ENCODE assay signal across 27 cellular contexts in the genomic region with DNA sequence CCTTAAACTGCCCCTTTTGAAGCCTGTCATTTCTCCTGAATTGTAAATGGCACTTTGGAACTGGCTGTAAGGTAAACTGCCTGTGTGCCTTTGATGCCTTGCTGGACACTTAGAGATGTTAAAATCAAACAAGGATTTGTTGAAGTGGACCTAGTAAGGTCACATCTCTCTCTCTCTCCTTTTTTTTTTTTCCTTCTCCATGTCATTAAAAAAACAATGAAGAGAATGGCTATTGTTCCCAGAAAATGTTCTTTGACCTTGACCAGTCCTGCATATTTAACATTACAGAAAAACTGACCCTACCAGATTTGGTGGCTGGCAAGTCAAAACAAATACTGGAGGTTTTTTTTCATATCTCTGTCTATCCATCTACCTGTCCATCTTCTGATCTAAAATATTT. TPM values are rescaled to one million over a fixed set of nuclear protein-coding genes. Genes with fewer than 3 reads are reported as not detected.
DNase-seq lines count a peak whose midpoint lies in the region; ATAC-seq, FAIRE-seq and TF ChIP-seq lines count a peak whose summit lies in the region.
"Had no signal": no experiment of that assay in that cellular context is flagged by ENCODE, and none has a peak within 500 bp of the region (broad histone marks: within the 10 kb centered on the region; RNA-seq: fewer than 3 reads in every experiment).

No MANE protein-coding gene starts in this region.

- dilution Hi-C loops in IMR-90 (cut with HindIII; ENCODE audit: low sequenced_read_pairs, unreplicated experiment): no loop called here

- H3K23ac ChIP-seq in IMR-90 (ENCODE audit: low read depth, low read length): peak overlapping the region; percentile 95

- peaks cover 3% of the 10 kb centered on the region for H3K9me1 ChIP-seq in IMR-90 (ENCODE audit: insufficient read depth, low read length)

- H2AK9ac ChIP-seq in IMR-90 (replicated peaks; ENCODE audit: low read depth, low read length, poor library complexity): no peak overlapping the region

- H2AK5ac ChIP-seq in IMR-90 (ENCODE audit: low read depth, low read length): peak overlapping the region; percentile 57; the same call in 1 of the 2 replicates

- BruUV-seq in IMR-90 (replicated peaks; lab: Mats Ljungman, UMichigan): no TSS peak

- peak overlapping the region; percentile 91 for H3K18ac ChIP-seq in IMR-90 (ENCODE audit: low read depth, low read length)

- no peak for ATAC-seq in IMR-90 (ENCODE audit: low read depth)
- ATAC-seq: heart right ventricle; psoas muscle; stimulated activated effector memory CD8-positive, alpha-beta T cell treated with anti-CD3 and anti-CD28 coated beads, Interleukin-12 subunit alpha, Interleukin-12 subunit beta, amount 100 ng/mL, for 72 hours had no signal

- H3K9ac ChIP-seq in IMR-90 (ENCODE audit: low read depth, low read length) (peak overlapping the region; percentile 57; the same call in 1 of the 2 replicates), fibroblast of lung (ENCODE audit: insufficient read depth, low read length) (no peak overlapping the region)
- H3K9ac ChIP-seq: neural progenitor cell had no signal

- TF ChIP-seq CTCF in AG10803 (conservative IDR thresholded peaks at IDR 0.05; ENCODE audit: low read length) (no peak), IMR-90 (conservative IDR thresholded peaks at IDR 0.05; ENCODE audit: low read depth, low read length) (no peak), fibroblast of lung (conservative IDR thresholded peaks at IDR 0.05 in 1 of 2, IDR thresholded peaks at IDR 0.05 in 1 of 2; ENCODE audit: low read depth in 1 of 2, low read length in 2 of 2) (no peak), osteocyte (IDR thresholded peaks at IDR 0.05) (no peak)

- H3K56ac ChIP-seq in IMR-90 (ENCODE audit: extremely low read depth, insufficient read depth, low read length): peak overlapping the region; percentile 70

- peak overlapping the region; percentile 88 for H3K27ac Mint-ChIP-seq in osteocyte (ENCODE audit: unreplicated experiment)
- H3K27ac Mint-ChIP-seq: activated CD4-positive, alpha-beta memory T cell treated with anti-CD3 and anti-CD28 coated beads for 36 hours; activated naive CD8-positive, alpha-beta T cell; activated T-helper 2 cell treated with anti-CD3 and anti-CD28 coated beads, Interferon-gamma antibody, Interleukin-2, Interleukin-4, amounts not matched to agents 10 μg/mL and 5 μg/mL and 100 μg/mL, durations not matched to agents 14 hours and 24 hours and 36 hours; neural progenitor cell; stimulated activated effector memory CD8-positive, alpha-beta T cell treated with anti-CD3 and anti-CD28 coated beads, Interleukin-12 subunit alpha, Interleukin-12 subunit beta, amount 100 ng/mL, for 72 hours had no signal

- TF ChIP-seq POLR2A in IMR-90 (IDR thresholded peaks at IDR 0.05; ENCODE audit: low read depth, low read length): no peak
- no peak for TF ChIP-seq POLR2A in H54 (IDR thresholded peaks at IDR 0.05; ENCODE audit: low read depth, low read length)

- H2BK15ac ChIP-seq in IMR-90 (ENCODE audit: low read depth, low read length): peak overlapping the region; percentile 89; the same call in 2 of the 3 replicates

- peaks cover 46% of the 10 kb centered on the region for H3K4me1 Mint-ChIP-seq in osteocyte (ENCODE audit: unreplicated experiment)

- no peaks in the 10 kb centered on the region for H3K9me3 Mint-ChIP-seq in osteocyte (ENCODE audit: unreplicated experiment)
- H3K9me3 Mint-ChIP-seq: activated CD4-positive, alpha-beta memory T cell treated with anti-CD3 and anti-CD28 coated beads for 36 hours; activated T-helper 2 cell treated with anti-CD3 and anti-CD28 coated beads, Interferon-gamma antibody, Interleukin-2, Interleukin-4, amounts not matched to agents 10 μg/mL and 5 μg/mL and 100 μg/mL, durations not matched to agents 14 hours and 24 hours and 36 hours; central memory CD8-positive, alpha-beta T cell; neural progenitor cell; stimulated activated effector memory CD8-positive, alpha-beta T cell treated with anti-CD3 and anti-CD28 coated beads, Interleukin-12 subunit alpha, Interleukin-12 subunit beta, amount 100 ng/mL, for 72 hours had no signal

- H3K79me1 ChIP-seq in IMR-90 (ENCODE audit: low read depth in 1 of 2, low read length in 2 of 2): peaks cover 3 to 16% of the 10 kb centered on the region in 2 experiments; a peak in 3 of 4 replicates

- peak overlapping the region; percentile 95 for H2BK5ac ChIP-seq in IMR-90 (ENCODE audit: low read depth, low read length, poor library complexity, severe bottlenecking)

- H4K8ac ChIP-seq in IMR-90 (ENCODE audit: low read depth in 2 of 2, low read length in 2 of 2): peak overlapping the region; percentile 41 to 87; a peak in 3 of 4 replicates

- in situ Hi-C loops in IMR-90 (cut with MboI; ENCODE audit: low sequenced_read_pairs): no loop called here

- H3K4ac ChIP-seq in IMR-90 (ENCODE audit: low read depth, low read length): peak overlapping the region; percentile 91

- H3K27me3 ChIP-seq in IMR-90 (ENCODE audit: control insufficient read depth, insufficient read depth, low read length) (no peaks in the 10 kb centered on the region), fibroblast of lung (ENCODE audit: control insufficient read depth, insufficient read depth, low read length) (no peaks in the 10 kb centered on the region)
- H3K27me3 ChIP-seq: ascending aorta, neural progenitor cell, suprapubic skin had no signal

- H3K4me1 ChIP-seq in IMR-90 (ENCODE audit: control insufficient read depth, insufficient read depth, low read length) (peaks cover 6% of the 10 kb centered on the region), fibroblast of lung (ENCODE audit: control insufficient read depth, extremely low read depth, insufficient read depth, low read length) (peaks cover 7% of the 10 kb centered on the region)

- no peaks in the 10 kb centered on the region for H3K36me3 ChIP-seq in IMR-90 (ENCODE audit: control insufficient read depth, insufficient read depth, low read length)
- H3K36me3 ChIP-seq in fibroblast of lung (ENCODE audit: control insufficient read depth, insufficient read depth, low read length): no peaks in the 10 kb centered on the region
- H3K36me3 ChIP-seq: ascending aorta, heart right ventricle, neural progenitor cell, suprapubic skin had no signal

- intact Hi-C loops in IMR-90 (cut with micrococcal nuclease): no loop called here

- TF ChIP-seq RAD21 in IMR-90 (IDR thresholded peaks at IDR 0.05; ENCODE audit: low read length): no peak

- peak overlapping the region; percentile 3; the same call in 1 of the 2 replicates for H3K4me3 ChIP-seq in AG10803 (ENCODE audit: low read length)
- no peak overlapping the region for H3K4me3 ChIP-seq in IMR-90 (ENCODE audit: insufficient read depth, low read depth, low read length)
- H3K4me3 ChIP-seq in fibroblast of lung (replicated peaks in 1 of 4; ENCODE audit: control extremely low read depth in 1 of 4, insufficient read depth in 1 of 4, low read depth in 3 of 4, low read length in 4 of 4): no peak overlapping the region
- H3K4me3 ChIP-seq: ascending aorta, heart right ventricle, neural progenitor cell, psoas muscle, skin epidermis, suprapubic skin had no signal

- DNase-seq in AG10803 (ENCODE audit: low read depth) (no peak), IMR-90 (no peak), fibroblast of lung (ENCODE audit: low read depth in 2 of 2) (no peak), osteocyte (ENCODE audit: extremely low spot score, unreplicated experiment) (no peak), activated gamma-delta T cell (lab: John Stamatoyannopoulos, UW) (no peak), Ammon's horn (ENCODE audit: low spot score) (no peak), H54 (ENCODE audit: insufficient read length, low spot score) (no peak), GM19239 (ENCODE audit: insufficient read length, low spot score) (no peak)
- DNase-seq: activated CD4-positive, alpha-beta memory T cell treated with anti-CD3 and anti-CD28 coated beads for 36 hours; activated CD4-positive, CD25-positive, alpha-beta regulatory T cell; C1 segment of cervical spinal cord; heart right ventricle; midbrain; NCI-H1417; NCI-H774; psoas muscle; stimulated activated CD4-positive, alpha-beta T cell treated with anti-CD3 and anti-CD28 coated beads, Interleukin-2, amount 100 ng/mL, for 24 hours had no signal

- H2AFZ ChIP-seq in IMR-90 (replicated peaks; ENCODE audit: low read length, poor library complexity): no peak overlapping the region
- peak overlapping the region; percentile 72 for H2AFZ ChIP-seq in fibroblast of lung (ENCODE audit: low read length)
- H2AFZ ChIP-seq: neural progenitor cell had no signal

- peak overlapping the region; percentile 49 for H3K4me3 Mint-ChIP-seq in osteocyte (ENCODE audit: unreplicated experiment)
- H3K4me3 Mint-ChIP-seq: activated CD4-positive, alpha-beta memory T cell treated with anti-CD3 and anti-CD28 coated beads for 36 hours; activated naive CD8-positive, alpha-beta T cell; central memory CD8-positive, alpha-beta T cell; neural progenitor cell; stimulated activated effector memory CD8-positive, alpha-beta T cell treated with anti-CD3 and anti-CD28 coated beads, Interleukin-12 subunit alpha, Interleukin-12 subunit beta, amount 100 ng/mL, for 72 hours had no signal

- H4K20me1 ChIP-seq in IMR-90 (ENCODE audit: insufficient read depth, low read length) (peaks cover 10% of the 10 kb centered on the region; the same call in 1 of the 2 replicates), fibroblast of lung (ENCODE audit: control insufficient read depth, extremely low read depth, insufficient read depth, low read length) (no peaks in the 10 kb centered on the region)

- CTCF ChIA-PET in IMR-90 (lab: Yijun Ruan, JAX): no interaction called here

- peak overlapping the region; percentile 48; the same call in 1 of the 2 replicates for H3K4me2 ChIP-seq in IMR-90 (ENCODE audit: low read depth, low read length)
- peak overlapping the region; percentile 84 for H3K4me2 ChIP-seq in fibroblast of lung (ENCODE audit: extremely low read depth, insufficient read depth, low read length)
- H3K4me2 ChIP-seq: neural progenitor cell had no signal

- peak overlapping the region; percentile 95 for H4K91ac ChIP-seq in IMR-90 (ENCODE audit: insufficient read depth, low read depth, low read length)

- H2BK20ac ChIP-seq in IMR-90 (ENCODE audit: low read depth, low read length): peak overlapping the region; percentile 98

- FAIRE-seq in H54 (lab: Jason Lieb, UNC) (no peak), GM19239 (lab: Jason Lieb, UNC) (no peak)
- FAIRE-seq: D721Med had no signal

- H3K9me3 ChIP-seq in IMR-90 (ENCODE audit: control insufficient read depth, insufficient read depth, low read length): no peaks in the 10 kb centered on the region
- H3K9me3 ChIP-seq in fibroblast of lung (ENCODE audit: control insufficient read depth, insufficient read depth, low read depth, low read length): no peaks in the 10 kb centered on the region
- H3K9me3 ChIP-seq: ascending aorta, heart right ventricle, psoas muscle, suprapubic skin had no signal

- POLR2A ChIA-PET in IMR-90 (lab: Charles Lee; ENCODE audit: unreplicated experiment): no interaction called here

- no peaks in the 10 kb centered on the region for H3K27me3 Mint-ChIP-seq in osteocyte (ENCODE audit: unreplicated experiment)

- peaks cover 21% of the 10 kb centered on the region for H3K79me2 ChIP-seq in fibroblast of lung (ENCODE audit: control insufficient read depth, insufficient read depth, low read length)

- H3K27ac ChIP-seq in IMR-90 (ENCODE audit: insufficient read depth, low read length): peak overlapping the region; percentile 66
- H3K27ac ChIP-seq in fibroblast of lung (ENCODE audit: insufficient read depth, low read length): peak overlapping the region; percentile 43
- H3K27ac ChIP-seq: epithelial cell of prostate, neural progenitor cell had no signal

- H3K36me3 Mint-ChIP-seq in osteocyte (ENCODE audit: unreplicated experiment): peaks cover 6% of the 10 kb centered on the region
- H3K36me3 Mint-ChIP-seq: activated CD4-positive, alpha-beta memory T cell treated with anti-CD3 and anti-CD28 coated beads for 36 hours; activated naive CD8-positive, alpha-beta T cell; neural progenitor cell; stimulated activated effector memory CD8-positive, alpha-beta T cell treated with anti-CD3 and anti-CD28 coated beads, Interleukin-12 subunit alpha, Interleukin-12 subunit beta, amount 100 ng/mL, for 72 hours had no signal

- peak overlapping the region; percentile 79 for H3K14ac ChIP-seq in IMR-90 (replicated peaks; ENCODE audit: low read depth, low read length)

- H4K5ac ChIP-seq in IMR-90 (ENCODE audit: low read depth, low read length): peak overlapping the region; percentile 33; the same call in 1 of the 2 replicates

- H2BK120ac ChIP-seq in IMR-90 (ENCODE audit: low read depth, low read length): peak overlapping the region; percentile 99

RNA-seq across cellular contexts. Expression of gene DAB2, which starts 2.9 kb away (rescaled TPM):
- total RNA-seq in IMR-90 (2012; rRNA removed) (50.0 and 97.2 TPM in 2 replicates), fibroblast of lung (161 and 217 TPM in 2 replicates), osteocyte (186 and 195 TPM in 2 replicates)
- polyA plus RNA-seq in IMR-90 (2012; rRNA removed) (95.9 and 101 TPM in 2 replicates), fibroblast of lung (328 and 538 TPM in 2 replicates)
- 40.6 and 65.1 TPM in 2 replicates for polyA plus RNA-seq in IMR-90 (2012; cell fraction: cytosol; rRNA removed)
- 76.6 and 217 TPM in 2 replicates for polyA plus RNA-seq in IMR-90 (2012; cell fraction: nucleus; rRNA removed; ENCODE audit: low replicate concordance)
- 211 and 409 TPM in 2 replicates for polyA plus RNA-seq in fibroblast of lung (2012)
- polyA minus RNA-seq in fibroblast of lung (ENCODE audit: low replicate concordance): 185 and 339 TPM in 2 replicates
- total RNA-seq: activated CD4-positive, alpha-beta memory T cell treated with anti-CD3 and anti-CD28 coated beads for 36 hours; activated T-helper 2 cell treated with anti-CD3 and anti-CD28 coated beads, Interferon-gamma antibody, Interleukin-2, Interleukin-4, amounts not matched to agents 10 μg/mL and 5 μg/mL and 100 μg/mL, durations not matched to agents 14 hours and 24 hours and 36 hours had no signal
